In genomic region chr6:88641178-88641903, GRCh38 we compare ENCODE assay signal across 1 cellular context.
TF ChIP-seq lines count a peak whose summit lies in the region.

No MANE protein-coding gene starts in this region.

TF ChIP-seq in IMR-90, 13 proteins besides CTCF, POLR2A, EP300 and RAD21 (continued from another document):
- TF ChIP-seq ELK1 (IDR thresholded peaks at IDR 0.05; ENCODE audit: borderline replicate concordance, low read depth, low read length) (no peak), CEBPB (IDR thresholded peaks at IDR 0.05; ENCODE audit: low read depth, low read length) (no peak), NFE2L2 (IDR thresholded peaks at IDR 0.05; ENCODE audit: low read depth, low read length) (no peak), MAZ (IDR thresholded peaks at IDR 0.05; ENCODE audit: borderline replicate concordance, low read depth, low read length) (no peak), RFX5 (IDR thresholded peaks at IDR 0.05; ENCODE audit: low read depth, low read length) (no peak)
